26 cellular contexts compared by ENCODE assay signal in genomic region chr14:30796707-30797106, GRCh38.
"Had no signal": no experiment of that assay in that cellular context is flagged by ENCODE, and none has a peak within 500 bp of the region (broad histone marks: within the 10 kb centered on the region; RNA-seq: fewer than 3 reads in every experiment).

No MANE protein-coding gene starts in this region.

- DNase-seq: colonic mucosa; dermis blood vessel endothelial cell; effector memory CD4-positive, alpha-beta T cell; erythroblast; esophagus squamous epithelium; foreskin melanocyte; glutamatergic neuron; hypothalamus; immature natural killer cell; mucosa of descending colon; naive B cell; right lobe of liver; small intestine; stimulated activated CD4-positive, alpha-beta T cell treated with anti-CD3 and anti-CD28 coated beads, Interleukin-15, amount 100 ng/mL, for 24 hours; stimulated activated CD4-positive, alpha-beta T cell treated with anti-CD3 and anti-CD28 coated beads, Interleukin-4, amount 100 ng/mL, for 1 hour; stimulated activated CD8-positive, alpha-beta memory T cell treated with anti-CD3 and anti-CD28 coated beads, Interleukin-4, amount 100 ng/mL, for 48 hours; stimulated activated naive CD4-positive, alpha-beta T cell; stimulated activated naive CD8-positive, alpha-beta T cell treated with anti-CD3 and anti-CD28 coated beads, Interleukin-15, amount 100 ng/mL, for 72 hours; transverse colon had no signal

- H3K4me3 ChIP-seq: colonic mucosa, esophagus squamous epithelium, mucosa of descending colon, neural progenitor cell, right lobe of liver, suprapubic skin, transverse colon, vagina had no signal

- H3K9me3 ChIP-seq: colonic mucosa, esophagus squamous epithelium, mucosa of descending colon, right lobe of liver, suprapubic skin, transverse colon, vagina had no signal

- H3K36me3 Mint-ChIP-seq: immature natural killer cell, mesothelial cell of epicardium, naive B cell had no signal

- H3K27ac ChIP-seq: colonic mucosa, esophagus squamous epithelium, neural progenitor cell, parathyroid adenoma, right lobe of liver, suprapubic skin, transverse colon, vagina had no signal

- H3K4me3 Mint-ChIP-seq: immature natural killer cell; mesothelial cell of epicardium; naive B cell; nephron; neural progenitor cell; stimulated activated naive CD8-positive, alpha-beta T cell treated with anti-CD3 and anti-CD28 coated beads, Interleukin-15, amount 100 ng/mL, for 72 hours had no signal

- H3K36me3 ChIP-seq: colonic mucosa, esophagus squamous epithelium, neural progenitor cell, right lobe of liver, suprapubic skin, transverse colon, vagina had no signal

- ATAC-seq: mucosa of descending colon; right lobe of liver; stimulated activated naive CD8-positive, alpha-beta T cell treated with anti-CD3 and anti-CD28 coated beads, Interleukin-15, amount 100 ng/mL, for 72 hours had no signal

- H3K9ac ChIP-seq: neural progenitor cell, parathyroid adenoma had no signal

- H3K4me1 Mint-ChIP-seq: immature natural killer cell; mesothelial cell of epicardium; nephron; stimulated activated naive CD8-positive, alpha-beta T cell treated with anti-CD3 and anti-CD28 coated beads, Interleukin-15, amount 100 ng/mL, for 72 hours had no signal

- H3K27me3 ChIP-seq: colonic mucosa, esophagus squamous epithelium, neural progenitor cell, right lobe of liver, suprapubic skin, transverse colon, vagina had no signal

- H3K27ac Mint-ChIP-seq: immature natural killer cell; mesothelial cell of epicardium; naive B cell; nephron; neural progenitor cell; progenitor cell of endocrine pancreas; stimulated activated naive CD8-positive, alpha-beta T cell treated with anti-CD3 and anti-CD28 coated beads, Interleukin-15, amount 100 ng/mL, for 72 hours had no signal

- H3K4me1 ChIP-seq: colonic mucosa, esophagus squamous epithelium, right lobe of liver, suprapubic skin, transverse colon, vagina had no signal
